In the genomic region with DNA sequence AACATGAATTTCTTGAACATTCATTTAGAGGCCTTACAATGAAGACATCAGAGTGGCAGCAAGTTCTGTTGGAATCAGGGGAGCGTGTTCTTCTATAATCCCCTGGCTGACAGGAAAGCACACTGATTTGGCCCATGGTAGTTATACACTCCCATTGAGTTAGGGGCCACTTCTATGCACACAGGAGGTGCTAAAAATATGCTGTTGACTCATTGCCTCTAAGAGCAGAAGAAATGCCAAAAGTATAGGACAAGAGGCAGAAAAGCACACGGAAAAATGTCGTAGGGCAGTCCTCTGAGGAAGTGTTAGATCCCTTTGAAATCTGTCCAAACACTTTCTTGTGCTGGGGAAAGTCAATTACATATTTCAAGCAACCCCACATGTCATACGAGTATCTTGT, we compare ENCODE assay signal across 12 cellular contexts. TPM values are rescaled to one million over a fixed set of nuclear protein-coding genes. Genes with fewer than 3 reads are reported as not detected.
DNase-seq lines count a peak whose midpoint lies in the region; ATAC-seq and TF ChIP-seq lines count a peak whose summit lies in the region.
"Not testable (repeated sequence)": the region's sequence is repeated elsewhere in the genome, so short reads cannot be mapped to it uniquely, and the experiment has no call there.
"Had no signal": no experiment of that assay in that cellular context is flagged by ENCODE, and none has a peak within 500 bp of the region (broad histone marks: within the 10 kb centered on the region; RNA-seq: fewer than 3 reads in every experiment).

No MANE protein-coding gene starts in this region.

- H3F3A ChIP-seq in PC-3 (ENCODE audit: low read length, unreplicated experiment), result not testable (repeated sequence)

- peaks cover 2 to 20% of the 10 kb centered on the region in 2 experiments; a peak in 2 of 4 replicates for H3K4me1 ChIP-seq in HCT116 (ENCODE audit: control insufficient read depth in 1 of 2, insufficient read depth in 2 of 2, low read length in 2 of 2)
- H3K4me1 ChIP-seq in PC-3 (ENCODE audit: insufficient read depth, low read length), result peaks cover 35% of the 10 kb centered on the region
- H3K4me1 ChIP-seq in left lung; lung (ENCODE audit: control insufficient read depth in 2 of 2, insufficient read depth in 2 of 2, low read length in 2 of 2); upper lobe of right lung: not testable (repeated sequence)

- TF ChIP-seq RAD21 in HCT116 (IDR thresholded peaks at IDR 0.05; ENCODE audit: low read depth), result not testable (repeated sequence)

- H3K36me3 ChIP-seq in HCT116 (ENCODE audit: control insufficient read depth in 1 of 2, insufficient read depth in 2 of 2, low read length in 2 of 2); PC-3 (ENCODE audit: low read depth, low read length); left lung; lung (ENCODE audit: control insufficient read depth in 2 of 2, insufficient read depth in 2 of 2, low read length in 2 of 2); upper lobe of right lung: not testable (repeated sequence)

- H3K27ac ChIP-seq in HCT116 (ENCODE audit: low read depth, low read length); left lung; lung (ENCODE audit: low read depth in 1 of 2, low read length in 1 of 2); upper lobe of right lung: not testable (repeated sequence)
- H3K27ac ChIP-seq in PC-3 (ENCODE audit: low read length), result 0 out of 2 replicates have a peak overlapping the region, but pooled peaks have one; percentile 20

- H3K9ac ChIP-seq in HCT116 (ENCODE audit: low read length); PC-3 (ENCODE audit: low read length): not testable (repeated sequence)

- not testable (repeated sequence) for H2AFZ ChIP-seq in HCT116 (ENCODE audit: low read depth, low read length, poor library complexity, severe bottlenecking)
- H2AFZ ChIP-seq in PC-3 (ENCODE audit: low read length), result peak overlapping the region; percentile 53

- intact Hi-C loops in HCT116 (cut with micrococcal nuclease); PC-3 (cut with micrococcal nuclease); left lung (cut with DNase I); upper lobe of right lung (cut with DNase I): not testable (repeated sequence)

- H3K4me2 ChIP-seq in HCT116 (ENCODE audit: low read length) (peak overlapping the region; percentile 37; the same call in 1 of the 2 replicates), PC-3 (ENCODE audit: low read length) (peak overlapping the region; percentile 48; the same call in 1 of the 2 replicates)

- not testable (repeated sequence) for H3K9me3 ChIP-seq in HCT116 (ENCODE audit: control insufficient read depth in 1 of 2, insufficient read depth in 1 of 2, low read depth in 1 of 2, low read length in 2 of 2); PC-3 (ENCODE audit: low read length); left lung; lung (ENCODE audit: control insufficient read depth in 2 of 2, insufficient read depth in 1 of 2, low read length in 1 of 2); upper lobe of right lung

- H3K27me3 ChIP-seq in HCT116 (ENCODE audit: insufficient read depth, low read length); PC-3 (ENCODE audit: low read length); lung (ENCODE audit: control insufficient read depth, insufficient read depth); upper lobe of right lung: not testable (repeated sequence)
- H3K27me3 ChIP-seq in left lung, result peaks cover 0 to 23% of the 10 kb centered on the region in 2 donors

- 46 to 66% methylated on average over 4 of the region's 4 CpGs for WGBS in lung, 2 donors

- not testable (repeated sequence) for TF ChIP-seq CTCF in HCT116 (IDR thresholded peaks at IDR 0.05 in 2 of 3, conservative IDR thresholded peaks at IDR 0.05 in 1 of 3; ENCODE audit: borderline replicate concordance in 1 of 3, insufficient read depth in 1 of 3, low read depth in 2 of 3, low read length in 2 of 3); PC-3 (conservative IDR thresholded peaks at IDR 0.05; ENCODE audit: low read depth, low read length); left lung (IDR thresholded peaks at IDR 0.05); lung (IDR thresholded peaks at IDR 0.05; ENCODE audit: control extremely low read depth, extremely low read depth); upper lobe of right lung (IDR thresholded peaks at IDR 0.05)

- not testable (repeated sequence) for DNase-seq in HCT116 (ENCODE audit: low read depth, low spot score); left lung; lung (ENCODE audit: low spot score); upper lobe of right lung
- peak; percentile 14 for DNase-seq in PC-3

- not testable (repeated sequence) for H4K20me1 ChIP-seq in HCT116 (ENCODE audit: insufficient read depth); PC-3 (ENCODE audit: low read length)

- ATAC-seq in HCT116, PC-3: not testable (repeated sequence)
- ATAC-seq in left lung (peak; percentile 79), lung (ENCODE audit: insufficient read depth, low FRiP score) (peak; percentile 39), upper lobe of right lung (peak; percentile 72)

- not testable (repeated sequence) for H3K9me2 ChIP-seq in HCT116 (ENCODE audit: insufficient read depth); PC-3 (replicated peaks; ENCODE audit: low read length)

- POLR2A ChIA-PET in HCT116 (lab: Charles Lee); PC-3 (lab: Charles Lee; ENCODE audit: unreplicated experiment): not testable (repeated sequence)

- RAD21 ChIA-PET in HCT116 (lab: Charles Lee; ENCODE audit: low non-redundant PET in 1 of 2, low total read pairs in 2 of 2, uncharacterized antibody in 2 of 2, unreplicated experiment in 2 of 2), result not testable (repeated sequence)

- H3K4me3 ChIP-seq in HCT116 (replicated peaks in 1 of 2; ENCODE audit: low read depth in 1 of 2, low read length in 2 of 2); PC-3 (ENCODE audit: low read length); left lung; lung; upper lobe of right lung: not testable (repeated sequence)

- not testable (repeated sequence) for H3K79me2 ChIP-seq in HCT116 (ENCODE audit: insufficient read depth, low read length); PC-3 (ENCODE audit: low read length)

- not testable (repeated sequence) for TF ChIP-seq POLR2A in HCT116 (IDR thresholded peaks at IDR 0.05; ENCODE audit: borderline replicate concordance, extremely low read depth, insufficient read depth, insufficient read length)

- BruUV-seq in HCT116 (replicated peaks; lab: Mats Ljungman, UMichigan); PC-3 (replicated peaks; lab: Mats Ljungman, UMichigan): not testable (repeated sequence)

- CTCF ChIA-PET in HCT116 (lab: Charles Lee); PC-3 (lab: Charles Lee): not testable (repeated sequence)

RNA-seq across cellular contexts. Expression of gene FOXD4L6, which starts 49.0 kb away (rescaled TPM):
- 0.54 TPM for total RNA-seq in HCT116 (2021; ENCODE audit: unreplicated experiment)
- polyA plus RNA-seq in HCT116 (2012), result 0.10 and 0.16 TPM in 2 replicates
- not detected in 2 replicates for total RNA-seq in PC-3 (2014; rRNA removed)
- under 1 TPM in 1 of 2 donors, not detected in 1; 0.26 TPM for total RNA-seq in left lung
- under 1 TPM; 0.20 to 0.31 TPM for total RNA-seq in lung
- polyA plus RNA-seq in lung, result under 1 TPM in 1 of 2 donors, not detected in 1; 0.05 TPM
- not detected for total RNA-seq in upper lobe of right lung
- total RNA-seq: A673; CD4-positive, alpha-beta memory T cell; CD4-positive, CD25-positive, alpha-beta regulatory T cell; CD8-positive, alpha-beta memory T cell; Daoy had no signal
- polyA plus RNA-seq: AG04450; CD14-positive monocyte; CD4-positive, alpha-beta memory T cell; CD4-positive, CD25-positive, alpha-beta regulatory T cell; CD8-positive, alpha-beta memory T cell had no signal
